2 cellular contexts compared by ENCODE assay signal in the genomic region with DNA sequence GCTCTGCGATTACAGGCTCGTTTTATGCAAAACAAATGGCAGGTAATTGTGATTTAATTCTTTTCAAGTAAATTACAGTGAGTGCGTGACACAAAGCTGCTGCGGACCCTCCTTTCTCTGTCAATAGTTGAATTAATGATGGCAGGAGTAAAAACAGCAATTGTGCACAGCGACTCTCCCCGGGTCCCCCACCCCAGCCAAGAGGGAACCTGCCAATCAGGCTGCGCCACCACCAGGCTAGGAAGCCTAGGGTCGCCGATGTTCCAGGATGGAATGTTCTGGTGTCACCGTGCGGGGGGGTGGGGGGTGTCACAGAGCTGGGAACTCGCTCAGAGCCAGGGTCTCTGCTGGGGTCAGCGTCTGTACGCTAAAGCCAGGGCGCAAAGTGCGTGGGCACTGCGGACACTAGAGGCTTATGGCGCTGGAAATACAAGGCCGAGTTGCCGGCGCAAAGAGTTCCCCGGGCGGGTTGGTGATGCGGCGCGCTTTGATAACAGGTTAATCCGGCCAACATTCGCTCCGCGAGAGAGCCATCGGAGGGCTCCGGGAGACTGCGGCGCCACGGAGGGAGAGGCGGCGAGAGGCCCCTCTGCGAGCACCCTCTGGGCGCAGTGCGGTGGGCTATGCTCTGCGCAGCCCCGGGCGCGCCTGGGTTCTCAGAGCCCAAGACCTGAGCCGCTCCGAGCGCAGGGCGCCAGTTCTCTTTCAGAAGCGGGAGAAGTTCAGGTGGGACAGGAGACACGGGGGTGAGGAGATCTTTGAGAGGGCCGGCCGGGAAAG.
A peak's percentile ranks its signal among the peaks of the same experiment; 100 is the strongest.
TF ChIP-seq lines count a peak whose summit lies in the region.

No MANE protein-coding gene starts in this region.

TF ChIP-seq in HepG2, 621 proteins besides CTCF, POLR2A, EP300 and RAD21:
- no peak for TF ChIP-seq PTBP1 (IDR thresholded peaks at IDR 0.05; ENCODE audit: low read depth, low read length, poor library complexity, severe bottlenecking)
- no peak for TF ChIP-seq KLF11 (CRISPR knock-in tag; IDR thresholded peaks at IDR 0.05)
- TF ChIP-seq, protein P1, sequence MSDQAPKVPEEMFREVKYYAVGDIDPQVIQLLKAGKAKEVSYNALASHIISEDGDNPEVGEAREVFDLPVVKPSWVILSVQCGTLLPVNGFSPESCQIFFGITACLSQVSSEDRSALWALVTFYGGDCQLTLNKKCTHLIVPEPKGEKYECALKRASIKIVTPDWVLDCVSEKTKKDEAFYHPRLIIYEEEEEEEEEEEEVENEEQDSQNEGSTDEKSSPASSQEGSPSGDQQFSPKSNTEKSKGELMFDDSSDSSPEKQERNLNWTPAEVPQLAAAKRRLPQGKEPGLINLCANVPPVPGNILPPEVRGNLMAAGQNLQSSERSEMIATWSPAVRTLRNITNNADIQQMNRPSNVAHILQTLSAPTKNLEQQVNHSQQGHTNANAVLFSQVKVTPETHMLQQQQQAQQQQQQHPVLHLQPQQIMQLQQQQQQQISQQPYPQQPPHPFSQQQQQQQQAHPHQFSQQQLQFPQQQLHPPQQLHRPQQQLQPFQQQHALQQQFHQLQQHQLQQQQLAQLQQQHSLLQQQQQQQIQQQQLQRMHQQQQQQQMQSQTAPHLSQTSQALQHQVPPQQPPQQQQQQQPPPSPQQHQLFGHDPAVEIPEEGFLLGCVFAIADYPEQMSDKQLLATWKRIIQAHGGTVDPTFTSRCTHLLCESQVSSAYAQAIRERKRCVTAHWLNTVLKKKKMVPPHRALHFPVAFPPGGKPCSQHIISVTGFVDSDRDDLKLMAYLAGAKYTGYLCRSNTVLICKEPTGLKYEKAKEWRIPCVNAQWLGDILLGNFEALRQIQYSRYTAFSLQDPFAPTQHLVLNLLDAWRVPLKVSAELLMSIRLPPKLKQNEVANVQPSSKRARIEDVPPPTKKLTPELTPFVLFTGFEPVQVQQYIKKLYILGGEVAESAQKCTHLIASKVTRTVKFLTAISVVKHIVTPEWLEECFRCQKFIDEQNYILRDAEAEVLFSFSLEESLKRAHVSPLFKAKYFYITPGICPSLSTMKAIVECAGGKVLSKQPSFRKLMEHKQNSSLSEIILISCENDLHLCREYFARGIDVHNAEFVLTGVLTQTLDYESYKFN (CRISPR knock-in tag; conservative IDR thresholded peaks at IDR 0.05) = no peak
- TF ChIP-seq PAX8 (CRISPR knock-in tag; IDR thresholded peaks at IDR 0.05; ENCODE audit: borderline replicate concordance) = no peak
- TF ChIP-seq NR1H2 (CRISPR knock-in tag; IDR thresholded peaks at IDR 0.05; ENCODE audit: borderline replicate concordance, low read depth) = no peak
- TF ChIP-seq HNRNPLL (IDR thresholded peaks at IDR 0.05; ENCODE audit: low read depth, low read length, poor library complexity, severe bottlenecking) = peak; percentile 60
- no peak for TF ChIP-seq ZZZ3 (CRISPR knock-in tag; IDR thresholded peaks at IDR 0.05; ENCODE audit: borderline replicate concordance)
TF ChIP-seq in HepG2: peak in this region for 1.

TF ChIP-seq in endothelial cell of umbilical vein, 7 proteins besides CTCF, POLR2A, EP300 and RAD21:
- TF ChIP-seq EZH2 (IDR thresholded peaks at IDR 0.05; ENCODE audit: borderline replicate concordance, low read depth, low read length, severe bottlenecking) = peak; percentile 45
- no peak for TF ChIP-seq GATA2 (IDR thresholded peaks at IDR 0.05; ENCODE audit: insufficient read depth, insufficient read length, low read depth, low read length)
- TF ChIP-seq POLR2AphosphoS5 (IDR thresholded peaks at IDR 0.05; ENCODE audit: insufficient read depth, low read depth, low read length) = no peak
